Comparison of ENCODE assay signal across 5 cellular contexts in genomic region chr9:136883670-136884069, GRCh38. TPM values are rescaled to one million over a fixed set of nuclear protein-coding genes. Genes with fewer than 3 reads are reported as not detected.
A peak's percentile ranks its signal among the peaks of the same experiment; 100 is the strongest.
DNase-seq lines count a peak whose midpoint lies in the region; ATAC-seq and TF ChIP-seq lines count a peak whose summit lies in the region.
"Not testable (repeated sequence)": the region's sequence is repeated elsewhere in the genome, so short reads cannot be mapped to it uniquely, and the experiment has no call there.

No MANE protein-coding gene starts in this region.

- not testable (repeated sequence) for BruUV-seq in Panc1 (replicated peaks; lab: Mats Ljungman, UMichigan)

- POLR2A ChIA-PET in Panc1 (lab: Charles Lee) = not testable (repeated sequence)

- H3K4me3 ChIP-seq in Panc1 (ENCODE audit: low read depth in 2 of 2, low read length in 2 of 2); right lobe of liver: not testable (repeated sequence)

- 28% methylated on average over 10 of the region's 10 CpGs for WGBS in right lobe of liver (ENCODE audit: insufficient coverage, low coverage, low lambda C conversion rate, missing lambda C conversion rate)

- DNase-seq in Panc1 (ENCODE audit: low read depth, low spot score); activated CD4-positive, alpha-beta T cell treated with anti-CD3 and anti-CD28 coated beads, Interleukin-2, amount 10 ng/mL, durations not matched to agents 24 days and 14 days; activated T-cell treated with anti-CD3 and anti-CD28 coated beads, Interleukin-2, amount 50 U/mL, for 4 hours: not testable (repeated sequence)
- peak in 1 of 3 donors; percentile 24 for DNase-seq in right lobe of liver

- H3K9me3 ChIP-seq in Panc1 (ENCODE audit: control insufficient read depth, insufficient read depth, low read depth, low read length); right lobe of liver: not testable (repeated sequence)

- H3K4me1 ChIP-seq in Panc1 (ENCODE audit: control insufficient read depth, insufficient read depth, low read length) (peaks cover 29% of the 10 kb centered on the region), right lobe of liver (peaks cover 0 to 45% (median 16%) of the 10 kb centered on the region in 4 donors)

- CTCF ChIA-PET in Panc1 (lab: Charles Lee) = interaction anchor here (0.7 kb wide), 2 partner anchors 16 to 22 kb away, joined by 3 to 8 read pairs; no protein-coding TSS in a partner anchor

- peaks cover 41% of the 10 kb centered on the region for H3K4me1 Mint-ChIP-seq in activated CD4-positive, alpha-beta T cell treated with anti-CD3 and anti-CD28 coated beads, Interleukin-2, amount 10 ng/mL, durations not matched to agents 24 days and 14 days
- H3K4me1 Mint-ChIP-seq in activated T-cell treated with anti-CD3 and anti-CD28 coated beads, Interleukin-2, amount 50 U/mL, for 4 hours (ENCODE audit: low read depth) = peaks cover 53% of the 10 kb centered on the region
- H3K4me1 Mint-ChIP-seq in activated naive CD8-positive, alpha-beta T cell (ENCODE audit: low read depth) = peaks cover 45% of the 10 kb centered on the region

- intact Hi-C loops in Panc1 (cut with micrococcal nuclease; ENCODE audit: unreplicated experiment) = not testable (repeated sequence)
- intact Hi-C loops in activated CD4-positive, alpha-beta T cell treated with anti-CD3 and anti-CD28 coated beads, Interleukin-2, amount 10 ng/mL, durations not matched to agents 24 days and 14 days (cut with micrococcal nuclease) = loop anchor here (2.0 to 10.0 kb wide), 2 partner anchors 79 to 337 kb away; partner anchors contain the start of genes NOTCH1 and RABL6
- intact Hi-C loops in right lobe of liver (cut with DNase I) = loop anchor here (10.0 kb wide), 2 partner anchors 51 to 61 kb away; partner anchors contain the start of genes C8G (in 1 of the 2) and FBXW5 (in 1 of the 2)

- H3K4me3 Mint-ChIP-seq in activated CD4-positive, alpha-beta T cell treated with anti-CD3 and anti-CD28 coated beads, Interleukin-2, amount 10 ng/mL, durations not matched to agents 24 days and 14 days = peak overlapping the region; percentile 82
- H3K4me3 Mint-ChIP-seq in activated T-cell treated with anti-CD3 and anti-CD28 coated beads, Interleukin-2, amount 50 U/mL, for 4 hours = peak overlapping the region; percentile 74
- peak overlapping the region; percentile 83 for H3K4me3 Mint-ChIP-seq in activated naive CD8-positive, alpha-beta T cell

- not testable (repeated sequence) for H3K27me3 ChIP-seq in Panc1 (ENCODE audit: control insufficient read depth, insufficient read depth, low read length); right lobe of liver

- ATAC-seq in Panc1; activated T-cell treated with anti-CD3 and anti-CD28 coated beads, Interleukin-2, amount 50 U/mL, for 4 hours: not testable (repeated sequence)
- ATAC-seq in right lobe of liver = peak in 1 of 4 donors; percentile 2

- H3K36me3 ChIP-seq in Panc1 (ENCODE audit: control insufficient read depth, insufficient read depth, low read length); right lobe of liver: not testable (repeated sequence)

- not testable (repeated sequence) for H3K27me3 Mint-ChIP-seq in activated CD4-positive, alpha-beta T cell treated with anti-CD3 and anti-CD28 coated beads, Interleukin-2, amount 10 ng/mL, durations not matched to agents 24 days and 14 days; activated T-cell treated with anti-CD3 and anti-CD28 coated beads, Interleukin-2, amount 50 U/mL, for 4 hours (ENCODE audit: low read depth); activated naive CD8-positive, alpha-beta T cell

- H3K9me3 Mint-ChIP-seq in activated CD4-positive, alpha-beta T cell treated with anti-CD3 and anti-CD28 coated beads, Interleukin-2, amount 10 ng/mL, durations not matched to agents 24 days and 14 days; activated T-cell treated with anti-CD3 and anti-CD28 coated beads, Interleukin-2, amount 50 U/mL, for 4 hours; activated naive CD8-positive, alpha-beta T cell (ENCODE audit: low read depth): not testable (repeated sequence)

- peaks cover 14% of the 10 kb centered on the region for H3K36me3 Mint-ChIP-seq in activated CD4-positive, alpha-beta T cell treated with anti-CD3 and anti-CD28 coated beads, Interleukin-2, amount 10 ng/mL, durations not matched to agents 24 days and 14 days (ENCODE audit: low read depth)
- H3K36me3 Mint-ChIP-seq in activated T-cell treated with anti-CD3 and anti-CD28 coated beads, Interleukin-2, amount 50 U/mL, for 4 hours (ENCODE audit: insufficient read depth); activated naive CD8-positive, alpha-beta T cell: not testable (repeated sequence)

- H3K27ac Mint-ChIP-seq in activated CD4-positive, alpha-beta T cell treated with anti-CD3 and anti-CD28 coated beads, Interleukin-2, amount 10 ng/mL, durations not matched to agents 24 days and 14 days = peak overlapping the region; percentile 97
- peak overlapping the region; percentile 94 for H3K27ac Mint-ChIP-seq in activated naive CD8-positive, alpha-beta T cell

- H3K27ac ChIP-seq in Panc1 (ENCODE audit: low read length) (peak overlapping the region; percentile 75; the same call in 1 of the 2 replicates), right lobe of liver (peak overlapping the region in 2 of 3 donors; percentile 6 to 80)

- not testable (repeated sequence) for TF ChIP-seq CTCF in Panc1 (IDR thresholded peaks at IDR 0.05); right lobe of liver (IDR thresholded peaks at IDR 0.05)

- not testable (repeated sequence) for TF ChIP-seq POLR2A in right lobe of liver (IDR thresholded peaks at IDR 0.05)

- in situ Hi-C loops in Panc1 (cut with HindIII; ENCODE audit: low pct_unique_long_range_greater_than_20kb, low sequenced_read_pairs) = not testable (repeated sequence)

RNA-seq across cellular contexts. Expression of gene TRAF2, which starts 2.6 kb away (rescaled TPM):
- total RNA-seq in Panc1 (2021; ENCODE audit: unreplicated experiment) (48.7 TPM), right lobe of liver (1 to 10 TPM; 5.8 to 8.8 (median 7.1) TPM)
- polyA plus RNA-seq in Panc1 (2012; ENCODE audit: insufficient read length) = 43.7 TPM
- 61.6 and 66.6 TPM in 2 replicates for total RNA-seq in activated CD4-positive, alpha-beta T cell treated with anti-CD3 and anti-CD28 coated beads, Interleukin-2, amount 10 ng/mL, durations not matched to agents 24 days and 14 days
- total RNA-seq in activated T-cell treated with anti-CD3 and anti-CD28 coated beads, Interleukin-2, amount 50 U/mL, for 4 hours = 10 to 100 TPM; 64.3 to 73.4 (median 68.8) TPM

RNA-seq across cellular contexts. Expression of gene EDF1, which starts 17.6 kb away (rescaled TPM):
- 270 TPM for total RNA-seq in Panc1 (2021; ENCODE audit: unreplicated experiment)
- 595 TPM for polyA plus RNA-seq in Panc1 (2012; ENCODE audit: insufficient read length)
- 378 and 380 TPM in 2 replicates for total RNA-seq in activated CD4-positive, alpha-beta T cell treated with anti-CD3 and anti-CD28 coated beads, Interleukin-2, amount 10 ng/mL, durations not matched to agents 24 days and 14 days
- total RNA-seq in activated T-cell treated with anti-CD3 and anti-CD28 coated beads, Interleukin-2, amount 50 U/mL, for 4 hours = 100 to 1,000 TPM; 330 to 366 (median 351) TPM
- total RNA-seq in right lobe of liver = 100 to 1,000 TPM; 216 to 486 (median 227) TPM

RNA-seq across cellular contexts. Expression of gene MAMDC4, which starts 31.5 kb away (rescaled TPM):
- 6.3 TPM for total RNA-seq in Panc1 (2021; ENCODE audit: unreplicated experiment)
- polyA plus RNA-seq in Panc1 (2012; ENCODE audit: insufficient read length) = 7.1 TPM
- total RNA-seq in activated CD4-positive, alpha-beta T cell treated with anti-CD3 and anti-CD28 coated beads, Interleukin-2, amount 10 ng/mL, durations not matched to agents 24 days and 14 days = 24.7 and 30.1 TPM in 2 replicates
- 10 to 100 TPM; 10.7 to 13.9 (median 11.0) TPM for total RNA-seq in activated T-cell treated with anti-CD3 and anti-CD28 coated beads, Interleukin-2, amount 50 U/mL, for 4 hours
- total RNA-seq in right lobe of liver = 10 to 100 TPM in 4 of 6 experiments, 1 to 10 TPM in 2; 5.7 to 27.9 (median 22.5) TPM

RNA-seq across cellular contexts. Expression of gene PHPT1, which starts 34.5 kb away (rescaled TPM):
- total RNA-seq in Panc1 (2021; ENCODE audit: unreplicated experiment) = 204 TPM
- polyA plus RNA-seq in Panc1 (2012; ENCODE audit: insufficient read length) = 307 TPM
- total RNA-seq in activated CD4-positive, alpha-beta T cell treated with anti-CD3 and anti-CD28 coated beads, Interleukin-2, amount 10 ng/mL, durations not matched to agents 24 days and 14 days = 134 and 145 TPM in 2 replicates
- 100 to 1,000 TPM; 112 to 120 (median 119) TPM for total RNA-seq in activated T-cell treated with anti-CD3 and anti-CD28 coated beads, Interleukin-2, amount 50 U/mL, for 4 hours
- total RNA-seq in right lobe of liver = 10 to 100 TPM; 30.5 to 66.6 (median 49.3) TPM

RNA-seq across cellular contexts. Expression of gene AJM1, which starts 41.4 kb away (rescaled TPM):
- total RNA-seq in Panc1 (2021; ENCODE audit: unreplicated experiment) = 7.2 TPM
- 11.9 TPM for polyA plus RNA-seq in Panc1 (2012; ENCODE audit: insufficient read length)
- total RNA-seq in activated CD4-positive, alpha-beta T cell treated with anti-CD3 and anti-CD28 coated beads, Interleukin-2, amount 10 ng/mL, durations not matched to agents 24 days and 14 days = 5.7 and 5.9 TPM in 2 replicates
- total RNA-seq in activated T-cell treated with anti-CD3 and anti-CD28 coated beads, Interleukin-2, amount 50 U/mL, for 4 hours = 1 to 10 TPM; 1.5 to 2.2 (median 1.7) TPM
- 1 to 10 TPM; 1.7 to 2.8 (median 2.6) TPM for total RNA-seq in right lobe of liver
